In the genomic region with DNA sequence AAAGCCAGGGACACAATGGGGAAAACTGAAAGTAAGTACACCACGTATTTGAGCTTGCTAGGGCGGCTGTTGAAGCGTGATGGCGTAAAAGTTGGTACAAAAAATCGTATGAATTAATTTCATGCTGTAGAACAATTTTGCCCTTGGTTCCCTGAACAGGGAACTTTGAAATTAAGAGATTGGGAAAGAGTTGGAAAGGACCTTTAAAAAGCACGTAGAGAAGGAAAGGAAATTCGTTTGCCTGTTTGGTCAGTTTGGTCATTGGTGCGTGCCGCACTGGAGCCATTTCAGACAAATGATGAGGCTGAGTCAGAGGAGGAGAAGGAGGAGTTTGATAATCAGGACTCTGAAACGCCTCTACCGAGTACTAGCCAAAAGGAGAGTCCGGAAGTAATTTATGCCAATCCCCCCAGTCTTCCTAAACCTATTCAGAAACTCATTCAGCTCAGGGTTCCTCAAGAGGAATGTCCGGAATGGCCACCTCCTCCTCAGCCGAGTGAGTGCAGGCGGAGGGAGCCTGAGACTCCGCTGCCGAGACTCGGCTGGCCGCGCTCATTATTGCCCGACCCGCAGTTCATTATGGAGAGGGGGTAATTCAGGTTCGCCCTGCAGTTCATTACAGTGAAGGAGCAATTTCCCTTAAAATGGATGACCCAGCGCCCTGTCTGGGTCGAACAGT, we compare ENCODE assay signal across 9 cellular contexts. TPM values are rescaled to one million over a fixed set of nuclear protein-coding genes. Genes with fewer than 3 reads are reported as not detected.
DNase-seq lines count a peak whose midpoint lies in the region; ATAC-seq and TF ChIP-seq lines count a peak whose summit lies in the region.
"Had no signal": no experiment of that assay in that cellular context is flagged by ENCODE, and none has a peak within 500 bp of the region (broad histone marks: within the 10 kb centered on the region; RNA-seq: fewer than 3 reads in every experiment).

No MANE protein-coding gene starts in this region.

- no peaks in the 10 kb centered on the region for H3K4me1 ChIP-seq in SJCRH30
- H3K4me1 ChIP-seq in right atrium auricular region = no peaks in the 10 kb centered on the region

- H3K9me3 ChIP-seq in SJCRH30 (replicated peaks) (no peaks in the 10 kb centered on the region), right atrium auricular region (no peaks in the 10 kb centered on the region)

- no peaks in the 10 kb centered on the region for H3K27me3 ChIP-seq in SJCRH30
- no peaks in the 10 kb centered on the region for H3K27me3 ChIP-seq in right atrium auricular region

- no peak for TF ChIP-seq CTCF in right atrium auricular region (IDR thresholded peaks at IDR 0.05)

- ATAC-seq in GM19468 (IDR thresholded peaks at IDR 0.05; ENCODE audit: extremely low read depth, unreplicated experiment) = peak; percentile 19
- ATAC-seq in HG03571 (IDR thresholded peaks at IDR 0.05; ENCODE audit: unreplicated experiment) = peak; percentile 75

- H3K36me3 ChIP-seq in SJCRH30 = no peaks in the 10 kb centered on the region
- H3K36me3 ChIP-seq in right atrium auricular region = no peaks in the 10 kb centered on the region

- DNase-seq in DMS79 (lab: John Stamatoyannopoulos, UW) = peak; percentile 6
- peak; percentile 32 to 66 for DNase-seq in SJCRH30
- peak; percentile 53 for DNase-seq in amniotic stem cell (lab: John Stamatoyannopoulos, UW)
- DNase-seq in right atrium auricular region (ENCODE audit: low spot score) = peak; percentile 83
- peak; percentile 91 for DNase-seq in retina
- DNase-seq in NCI-H187 treated with DMSO at 0.1 percent for 48 hours (lab: John Stamatoyannopoulos, UW) = no peak

- H3K27ac ChIP-seq in SJCRH30 (peak overlapping the region; percentile 5; the same call in 1 of the 2 replicates), right atrium auricular region (peak overlapping the region; percentile 80 to 84)

- peak overlapping the region; percentile 63 for H3K4me3 ChIP-seq in SJCRH30
- peak overlapping the region; percentile 57 to 64 for H3K4me3 ChIP-seq in right atrium auricular region

RNA-seq across cellular contexts. Expression of a gene that starts 59.2 kb away (rescaled TPM):
- not detected in 2 replicates for total RNA-seq in SJCRH30 (2014; rRNA removed; shearing (Covaris generic))
- total RNA-seq in right atrium auricular region = 1 to 10 TPM in 1 of 2 donors, not detected in 1; 1.7 TPM
- total RNA-seq: glomerular endothelial cell had no signal
